Comparison of ENCODE assay signal across 8 cellular contexts in genomic region chr18:3703732-3704176, GRCh38.
DNase-seq lines count a peak whose midpoint lies in the region; ATAC-seq and TF ChIP-seq lines count a peak whose summit lies in the region.

No MANE protein-coding gene starts in this region.

- no peaks in the 10 kb centered on the region for H3K9me3 Mint-ChIP-seq in activated naive CD4-positive, alpha-beta T cell treated with anti-CD3 and anti-CD28 coated beads, Interleukin-2, amount 10 ng/mL, durations not matched to agents 7 days and 5 days
- H3K9me3 Mint-ChIP-seq in activated naive CD8-positive, alpha-beta T cell treated with anti-CD3 and anti-CD28 coated beads for 36 hours = no peaks in the 10 kb centered on the region
- H3K9me3 Mint-ChIP-seq in stimulated activated effector memory CD8-positive, alpha-beta T cell treated with anti-CD3 and anti-CD28 coated beads, Interleukin-12 subunit alpha, Interleukin-12 subunit beta, amount 100 ng/mL, for 72 hours = no peaks in the 10 kb centered on the region

- H3K27ac Mint-ChIP-seq in activated naive CD4-positive, alpha-beta T cell treated with anti-CD3 and anti-CD28 coated beads, Interleukin-2, amount 10 ng/mL, durations not matched to agents 7 days and 5 days = no peak overlapping the region
- no peak overlapping the region for H3K27ac Mint-ChIP-seq in activated naive CD8-positive, alpha-beta T cell treated with anti-CD3 and anti-CD28 coated beads for 36 hours
- H3K27ac Mint-ChIP-seq in stimulated activated effector memory CD8-positive, alpha-beta T cell treated with anti-CD3 and anti-CD28 coated beads, Interleukin-12 subunit alpha, Interleukin-12 subunit beta, amount 100 ng/mL, for 72 hours = no peak overlapping the region

- H3K36me3 Mint-ChIP-seq in activated naive CD4-positive, alpha-beta T cell treated with anti-CD3 and anti-CD28 coated beads, Interleukin-2, amount 10 ng/mL, durations not matched to agents 7 days and 5 days = no peaks in the 10 kb centered on the region
- no peaks in the 10 kb centered on the region for H3K36me3 Mint-ChIP-seq in activated naive CD8-positive, alpha-beta T cell treated with anti-CD3 and anti-CD28 coated beads for 36 hours
- no peaks in the 10 kb centered on the region for H3K36me3 Mint-ChIP-seq in stimulated activated effector memory CD8-positive, alpha-beta T cell treated with anti-CD3 and anti-CD28 coated beads, Interleukin-12 subunit alpha, Interleukin-12 subunit beta, amount 100 ng/mL, for 72 hours

- H3K9me3 ChIP-seq in left ventricle myocardium inferior (replicated peaks) = peaks cover under 1% of the 10 kb centered on the region

- no peak overlapping the region for H3K4me3 ChIP-seq in left ventricle myocardium inferior

- peak; percentile 43 for DNase-seq in activated naive CD4-positive, alpha-beta T cell treated with anti-CD3 and anti-CD28 coated beads, Interleukin-2, amount 10 ng/mL, durations not matched to agents 7 days and 5 days
- no peak for DNase-seq in activated naive CD4-positive, alpha-beta T cell (lab: John Stamatoyannopoulos, UW)
- DNase-seq in NCI-H146 treated with DMSO at 0.1 percent for 48 hours (lab: John Stamatoyannopoulos, UW; ENCODE audit: unreplicated experiment) (peak; percentile 76), left ventricle myocardium inferior (peak; percentile 44), renal cortical epithelial cell (ENCODE audit: low read depth) (peak; percentile 69)
- DNase-seq in activated naive CD8-positive, alpha-beta T cell treated with anti-CD3 and anti-CD28 coated beads for 36 hours = peak; percentile 4
- DNase-seq in stimulated activated effector memory CD8-positive, alpha-beta T cell treated with anti-CD3 and anti-CD28 coated beads, Interleukin-12 subunit alpha, Interleukin-12 subunit beta, amount 100 ng/mL, for 72 hours (ENCODE audit: low spot score in 2 of 2) = no peak

- no peaks in the 10 kb centered on the region for H3K36me3 ChIP-seq in left ventricle myocardium inferior

- no peak for ATAC-seq in stimulated activated effector memory CD8-positive, alpha-beta T cell treated with anti-CD3 and anti-CD28 coated beads, Interleukin-12 subunit alpha, Interleukin-12 subunit beta, amount 100 ng/mL, for 72 hours
- ATAC-seq in HG02610 (IDR thresholded peaks at IDR 0.05; ENCODE audit: unreplicated experiment) = no peak

- no peak overlapping the region for H3K4me3 Mint-ChIP-seq in activated naive CD4-positive, alpha-beta T cell treated with anti-CD3 and anti-CD28 coated beads, Interleukin-2, amount 10 ng/mL, durations not matched to agents 7 days and 5 days
- no peak overlapping the region for H3K4me3 Mint-ChIP-seq in activated naive CD8-positive, alpha-beta T cell treated with anti-CD3 and anti-CD28 coated beads for 36 hours
- H3K4me3 Mint-ChIP-seq in stimulated activated effector memory CD8-positive, alpha-beta T cell treated with anti-CD3 and anti-CD28 coated beads, Interleukin-12 subunit alpha, Interleukin-12 subunit beta, amount 100 ng/mL, for 72 hours = no peak overlapping the region

- H3K4me1 ChIP-seq in left ventricle myocardium inferior = peaks cover 17% of the 10 kb centered on the region

- peaks cover 48% of the 10 kb centered on the region for H3K27me3 Mint-ChIP-seq in activated naive CD4-positive, alpha-beta T cell treated with anti-CD3 and anti-CD28 coated beads, Interleukin-2, amount 10 ng/mL, durations not matched to agents 7 days and 5 days
- H3K27me3 Mint-ChIP-seq in activated naive CD8-positive, alpha-beta T cell treated with anti-CD3 and anti-CD28 coated beads for 36 hours = peaks cover 39% of the 10 kb centered on the region

- TF ChIP-seq CTCF in left ventricle myocardium inferior (IDR thresholded peaks at IDR 0.05; ENCODE audit: borderline replicate concordance) = peak; percentile 73

- intact Hi-C loops in left ventricle myocardium inferior (cut with micrococcal nuclease) = loop anchor here (5.0 to 10.0 kb wide), 3 partner anchors 169 to 361 kb away; no protein-coding TSS in a partner anchor

- no peaks in the 10 kb centered on the region for H3K27me3 ChIP-seq in left ventricle myocardium inferior (ENCODE audit: low read depth)

- CTCF ChIA-PET in activated naive CD4-positive, alpha-beta T cell treated with anti-CD3 and anti-CD28 coated beads, Interleukin-2, amount 10 ng/mL, durations not matched to agents 7 days and 5 days (lab: Charles Lee) = interaction anchor here (1.4 kb wide), 1 partner anchor 67 kb away, joined by 3 read pairs; no protein-coding TSS in a partner anchor

- H3K27ac ChIP-seq in left ventricle myocardium inferior (replicated peaks) = no peak overlapping the region

- no peaks in the 10 kb centered on the region for H3K4me1 Mint-ChIP-seq in activated naive CD4-positive, alpha-beta T cell treated with anti-CD3 and anti-CD28 coated beads, Interleukin-2, amount 10 ng/mL, durations not matched to agents 7 days and 5 days
- H3K4me1 Mint-ChIP-seq in activated naive CD8-positive, alpha-beta T cell treated with anti-CD3 and anti-CD28 coated beads for 36 hours = peaks cover 4% of the 10 kb centered on the region
- H3K4me1 Mint-ChIP-seq in stimulated activated effector memory CD8-positive, alpha-beta T cell treated with anti-CD3 and anti-CD28 coated beads, Interleukin-12 subunit alpha, Interleukin-12 subunit beta, amount 100 ng/mL, for 72 hours = no peaks in the 10 kb centered on the region

Comparison
In these comparisons a context has a peak if more than half of its experiments do, and no peak if none do; other contexts are left out.
1. DNase-seq: peak in activated naive CD4-positive, alpha-beta T cell treated with anti-CD3 and anti-CD28 coated beads, Interleukin-2, amount 10 ng/mL, durations not matched to agents 7 days and 5 days (single experiment), NCI-H146 treated with DMSO at 0.1 percent for 48 hours (single experiment), activated naive CD8-positive, alpha-beta T cell treated with anti-CD3 and anti-CD28 coated beads for 36 hours (single experiment), left ventricle myocardium inferior (single experiment) and renal cortical epithelial cell (single experiment); none in activated naive CD4-positive, alpha-beta T cell (0 of 4) and stimulated activated effector memory CD8-positive, alpha-beta T cell treated with anti-CD3 and anti-CD28 coated beads, Interleukin-12 subunit alpha, Interleukin-12 subunit beta, amount 100 ng/mL, for 72 hours (0 of 2).